9 cellular contexts compared by ENCODE assay signal in genomic region chr11:74731301-74732094, GRCh38. TPM values are rescaled to one million over a fixed set of nuclear protein-coding genes. Genes with fewer than 3 reads are reported as not detected.
DNase-seq lines count a peak whose midpoint lies in the region; ATAC-seq and TF ChIP-seq lines count a peak whose summit lies in the region.
"Had no signal": no experiment of that assay in that cellular context is flagged by ENCODE, and none has a peak within 500 bp of the region (broad histone marks: within the 10 kb centered on the region; RNA-seq: fewer than 3 reads in every experiment).

Gene CHRDL2, minus strand, starts transcription at chr11:74731426. Its CDS starts 538 bp downstream, at chr11:74730888.

- peaks cover 5% of the 10 kb centered on the region for H3K36me3 Mint-ChIP-seq in MCF 10A (ENCODE audit: insufficient read depth, unreplicated experiment)
- no peaks in the 10 kb centered on the region for H3K36me3 Mint-ChIP-seq in stimulated activated naive B cell treated with anti-CD40 and anti-IgM and Interleukin-4, amounts not matched to agents 10 μg/mL and 1 μg/mL and 100 μg/mL, for 72 hours

- ATAC-seq in stimulated activated naive B cell treated with anti-CD40 and anti-IgM and Interleukin-4, amounts not matched to agents 10 μg/mL and 1 μg/mL and 100 μg/mL, for 72 hours (replicated peaks), result no peak
- no peak for ATAC-seq in HG02610 (IDR thresholded peaks at IDR 0.05; ENCODE audit: unreplicated experiment)

- peaks cover 6% of the 10 kb centered on the region for H3K4me1 Mint-ChIP-seq in MCF 10A (ENCODE audit: insufficient read depth, unreplicated experiment)
- peaks cover 8 to 13% of the 10 kb centered on the region in 2 donors for H3K4me1 Mint-ChIP-seq in stimulated activated naive B cell treated with anti-CD40 and anti-IgM and Interleukin-4, amounts not matched to agents 10 μg/mL and 1 μg/mL and 100 μg/mL, for 72 hours

- H3K27me3 Mint-ChIP-seq in MCF 10A (ENCODE audit: insufficient read depth, unreplicated experiment), result peaks cover 73% of the 10 kb centered on the region
- H3K27me3 Mint-ChIP-seq in stimulated activated naive B cell treated with anti-CD40 and anti-IgM and Interleukin-4, amounts not matched to agents 10 μg/mL and 1 μg/mL and 100 μg/mL, for 72 hours, result peaks cover 54 to 72% of the 10 kb centered on the region in 2 donors

- CTCF ChIA-PET in MCF 10A (lab: Yijun Ruan, JAX), result interaction anchor here (1.1 kb wide), 1 partner anchor 97 kb away, joined by 3 read pairs; no protein-coding TSS in a partner anchor

- H3K27ac ChIP-seq in HL-60 (replicated peaks), result no peak within 1 kb of the TSS

- POLR2A ChIA-PET in MCF 10A (lab: Yijun Ruan, JAX), result interaction anchor here (0.7 kb wide), 1 partner anchor 111 kb away, joined by 3 read pairs; no protein-coding TSS in a partner anchor

- peak within 1 kb of the TSS; percentile 45 for H3K4me3 Mint-ChIP-seq in MCF 10A (ENCODE audit: unreplicated experiment)
- peak within 1 kb of the TSS; percentile 43 to 63 for H3K4me3 Mint-ChIP-seq in stimulated activated naive B cell treated with anti-CD40 and anti-IgM and Interleukin-4, amounts not matched to agents 10 μg/mL and 1 μg/mL and 100 μg/mL, for 72 hours

- H3K27me3 ChIP-seq in HL-60 (ENCODE audit: insufficient read depth, poor library complexity, severe bottlenecking), result peaks cover 47% of the 10 kb centered on the region

- intact Hi-C loops in MCF 10A (cut with micrococcal nuclease), result no loop called here

- DNase-seq in HL-60 (ENCODE audit: low read depth in 1 of 2, low spot score in 1 of 2), result no peak
- DNase-seq in MCF 10A (ENCODE audit: unreplicated experiment), result no peak
- peak; percentile 76 for DNase-seq in iPS-NIHi11 (ENCODE audit: low spot score)
- DNase-seq in stimulated activated naive B cell treated with anti-CD40 and anti-IgM and Interleukin-4, amounts not matched to agents 10 μg/mL and 1 μg/mL and 100 μg/mL, for 72 hours, result no peak
- no peak for DNase-seq in RKO (ENCODE audit: low spot score)
- DNase-seq in activated naive CD4-positive, alpha-beta T cell treated with Interleukin-2 at 50 U/mL for 16 hours, result no peak
- DNase-seq: NCI-H2029 had no signal

- no peak for TF ChIP-seq CTCF in HL-60 (IDR thresholded peaks at IDR 0.05; ENCODE audit: insufficient read depth, low read length)
- TF ChIP-seq CTCF in MCF 10A (IDR thresholded peaks at IDR 0.05; ENCODE audit: unreplicated experiment), result no peak

- no peak within 1 kb of the TSS for H3K27ac Mint-ChIP-seq in MCF 10A (ENCODE audit: low read depth, unreplicated experiment)
- H3K27ac Mint-ChIP-seq in stimulated activated naive B cell treated with anti-CD40 and anti-IgM and Interleukin-4, amounts not matched to agents 10 μg/mL and 1 μg/mL and 100 μg/mL, for 72 hours, result no peak within 1 kb of the TSS

- H3K9me3 Mint-ChIP-seq in MCF 10A (ENCODE audit: unreplicated experiment), result no peaks in the 10 kb centered on the region
- no peaks in the 10 kb centered on the region for H3K9me3 Mint-ChIP-seq in stimulated activated naive B cell treated with anti-CD40 and anti-IgM and Interleukin-4, amounts not matched to agents 10 μg/mL and 1 μg/mL and 100 μg/mL, for 72 hours

- BruUV-seq in MCF 10A (replicated peaks; lab: Mats Ljungman, UMichigan), result no TSS peak

- H3K4me3 ChIP-seq in HL-60 (replicated peaks; ENCODE audit: insufficient read depth, low read length), result peak within 1 kb of the TSS; percentile 9

RNA-seq across cellular contexts. Expression of gene CHRDL2, which starts in this region (rescaled TPM):
- total RNA-seq in MCF 10A (2022), result not detected in 2 replicates
- total RNA-seq: pulmonary artery endothelial cell had no signal
